Comparison of ENCODE assay signal across 8 cellular contexts in genomic region chr3:15108082-15108545, GRCh38. TPM values are rescaled to one million over a fixed set of nuclear protein-coding genes. Genes with fewer than 3 reads are reported as not detected.
DNase-seq lines count a peak whose midpoint lies in the region; ATAC-seq and TF ChIP-seq lines count a peak whose summit lies in the region.

No MANE protein-coding gene starts in this region.

- TF ChIP-seq CTCF in upper lobe of right lung (IDR thresholded peaks at IDR 0.05): peak; percentile 92

- DNase-seq in C1 segment of cervical spinal cord (lab: John Stamatoyannopoulos, UW) (peak in 13 of 14 donors; percentile 18 to 82 (median 51)), SK-MEL-5 (ENCODE audit: low read depth, low spot score) (peak; percentile 73), head of caudate nucleus (peak; percentile 56 to 92 (median 82)), posterior vena cava (ENCODE audit: low spot score) (peak; percentile 93), upper lobe of right lung (peak; percentile 89)
- DNase-seq in Jurkat, Clone E6-1 (ENCODE audit: low read depth, low spot score): peak; percentile 60
- DNase-seq in activated naive CD4-positive, alpha-beta T cell treated with Interleukin-2 at 50 U/mL for 16 hours: peak; percentile 77

- peak; percentile 76 for ATAC-seq in GM19372 (IDR thresholded peaks at IDR 0.05; ENCODE audit: low read depth, unreplicated experiment)
- peak; percentile 97 for ATAC-seq in upper lobe of right lung

- H3K27ac ChIP-seq in upper lobe of right lung: no peak overlapping the region

- H3K9me3 ChIP-seq in upper lobe of right lung: no peaks in the 10 kb centered on the region

- intact Hi-C loops in head of caudate nucleus (cut with DNase I): no loop called here
- intact Hi-C loops in posterior vena cava (cut with DNase I): no loop called here
- intact Hi-C loops in upper lobe of right lung (cut with DNase I): no loop called here

- H3K27me3 ChIP-seq in upper lobe of right lung: no peaks in the 10 kb centered on the region

- no peaks in the 10 kb centered on the region for H3K36me3 ChIP-seq in upper lobe of right lung

- in situ Hi-C loops in SK-MEL-5 (cut with HindIII; ENCODE audit: low pct_unique_long_range_greater_than_20kb, low sequenced_read_pairs): no loop called here

- peak overlapping the region; percentile 31 for H3K4me3 ChIP-seq in Jurkat, Clone E6-1 (ENCODE audit: low read length)
- H3K4me3 ChIP-seq in upper lobe of right lung: no peak overlapping the region

- H3K4me1 ChIP-seq in upper lobe of right lung: peaks cover 3% of the 10 kb centered on the region

RNA-seq across cellular contexts. Expression of gene RBSN, which starts 9.2 kb away (rescaled TPM):
- polyA plus RNA-seq in Jurkat, Clone E6-1 (2012; ENCODE audit: insufficient read depth, insufficient read length): 10.7 TPM
- 21.2 and 22.1 TPM in 2 replicates for total RNA-seq in SK-MEL-5 (2014; rRNA removed; shearing (Covaris generic))
- polyA plus RNA-seq in SK-MEL-5 (2015; cell fraction: cytosol; rRNA removed): 11.1 and 17.3 TPM in 2 replicates
- polyA plus RNA-seq in SK-MEL-5 (2015; cell fraction: nucleus; rRNA removed): 8.7 and 10.9 TPM in 2 replicates
- total RNA-seq in posterior vena cava: 10 to 100 TPM; 28.8 to 30.3 TPM
- 27.6 TPM for total RNA-seq in upper lobe of right lung

RNA-seq across cellular contexts. Expression of gene MRPS25, which starts 43.0 kb away (rescaled TPM):
- 102 TPM for polyA plus RNA-seq in Jurkat, Clone E6-1 (2012; ENCODE audit: insufficient read depth, insufficient read length)
- 95.0 and 97.0 TPM in 2 replicates for total RNA-seq in SK-MEL-5 (2014; rRNA removed; shearing (Covaris generic))
- 87.9 and 98.5 TPM in 2 replicates for polyA plus RNA-seq in SK-MEL-5 (2015; cell fraction: cytosol; rRNA removed)
- polyA plus RNA-seq in SK-MEL-5 (2015; cell fraction: nucleus; rRNA removed): 278 and 296 TPM in 2 replicates
- total RNA-seq in posterior vena cava (10 to 100 TPM; 29.7 to 34.4 TPM), upper lobe of right lung (60.2 TPM)
